ENCODE assay signal across 8 cellular contexts in genomic region chr5:112921833-112922817, GRCh38. TPM values are rescaled to one million over a fixed set of nuclear protein-coding genes. Genes with fewer than 3 reads are reported as not detected.
DNase-seq lines count a peak whose midpoint lies in the region; ATAC-seq and TF ChIP-seq lines count a peak whose summit lies in the region.

REEP5 (minus strand) TSS chr5:112922227; CDS start chr5:112922190, 37 bp downstream.

- peak within 1 kb of the TSS; percentile 100 for H3K27ac Mint-ChIP-seq in dendritic cell treated with granulocyte-macrophage colony-stimulating factor and Interleukin-4, amounts not matched to agents 40 ng/mL and 50 ng/mL, for 4 days

- no peaks in the 10 kb centered on the region for H3K9me3 ChIP-seq in liver (ENCODE audit: control insufficient read depth in 4 of 4, low read length in 3 of 4)

- peak within 1 kb of the TSS; percentile 100 for H3K4me3 Mint-ChIP-seq in dendritic cell treated with granulocyte-macrophage colony-stimulating factor and Interleukin-4, amounts not matched to agents 40 ng/mL and 50 ng/mL, for 4 days

- WGBS in liver, result under 1% methylated on average over 80 of the region's 80 CpGs

- H3K4me3 ChIP-seq in BJ (ENCODE audit: low read depth, low read length) (peak within 1 kb of the TSS; percentile 71), liver (ENCODE audit: low read depth in 1 of 3, low read length in 3 of 3) (peak within 1 kb of the TSS; percentile 89 to 93 (median 90))

- H3K27ac ChIP-seq in liver (ENCODE audit: low read depth in 1 of 2, low read length in 2 of 2), result peak within 1 kb of the TSS; percentile 90 to 96

- intact Hi-C loops in dendritic cell treated with granulocyte-macrophage colony-stimulating factor and Interleukin-4, amounts not matched to agents 40 ng/mL and 50 ng/mL, for 4 days (cut with micrococcal nuclease), result loop anchor here (1.0 to 5.0 kb wide), 4 partner anchors 42 to 590 kb away; partner anchors contain the start of genes DCP2, SRP19 and YTHDC2

- peak within 1 kb of the TSS; percentile 77 to 84 for H3K9ac ChIP-seq in liver (ENCODE audit: low read depth in 1 of 2, low read length in 2 of 2)

- peak; percentile 64 to 77 for TF ChIP-seq RAD21 in liver (IDR thresholded peaks at IDR 0.05)

- TF ChIP-seq CTCF in BJ (IDR thresholded peaks at IDR 0.05; ENCODE audit: insufficient read depth, low read depth, low read length) (peak; percentile 69), liver (IDR thresholded peaks at IDR 0.05; ENCODE audit: low read depth, low read length, missing input control) (peak; percentile 85)

- H3K4me1 Mint-ChIP-seq in dendritic cell treated with granulocyte-macrophage colony-stimulating factor and Interleukin-4, amounts not matched to agents 40 ng/mL and 50 ng/mL, for 4 days (ENCODE audit: low read depth), result peaks cover 64% of the 10 kb centered on the region

- H3K4me1 ChIP-seq in liver (ENCODE audit: control insufficient read depth in 4 of 4, insufficient read depth in 4 of 4, low read length in 3 of 4), result peaks cover 1 to 17% (median 11%) of the 10 kb centered on the region in 4 donors

- CTCF ChIA-PET in BJ (lab: Yijun Ruan, JAX), result interaction anchor here (0.9 to 2.7 kb wide), 14 partner anchors 8 to 371 kb away, joined by 3 to 13 read pairs (median 4); partner anchors contain the start of gene DCP2

- no peaks in the 10 kb centered on the region for H3K27me3 Mint-ChIP-seq in dendritic cell treated with granulocyte-macrophage colony-stimulating factor and Interleukin-4, amounts not matched to agents 40 ng/mL and 50 ng/mL, for 4 days

- DNase-seq in BJ (ENCODE audit: low read depth) (no peak), GM19238 (ENCODE audit: insufficient read length, low spot score) (peak; percentile 72), NCI-H526 (lab: John Stamatoyannopoulos, UW) (peak; percentile 58 to 88)
- DNase-seq in activated CD4-positive, alpha-beta T cell treated with anti-CD3 and anti-CD28 coated beads, Interleukin-2, amount 50 U/mL, for 24 hours (ENCODE audit: low read depth in 1 of 2, low spot score in 1 of 2), result peak; percentile 60 to 71
- DNase-seq in stimulated activated CD4-positive, alpha-beta T cell treated with anti-CD3 and anti-CD28 coated beads, Interleukin-4, amount 100 ng/mL, for 4 hours, result peak; percentile 78 to 84

- H3K36me3 Mint-ChIP-seq in dendritic cell treated with granulocyte-macrophage colony-stimulating factor and Interleukin-4, amounts not matched to agents 40 ng/mL and 50 ng/mL, for 4 days (ENCODE audit: low read depth), result peaks cover 46% of the 10 kb centered on the region

- H3K27me3 ChIP-seq in BJ (ENCODE audit: control insufficient read depth, insufficient read depth, low read length), result peaks cover 3% of the 10 kb centered on the region; the same call in 1 of the 2 replicates
- no peaks in the 10 kb centered on the region for H3K27me3 ChIP-seq in liver (ENCODE audit: control insufficient read depth in 4 of 4, insufficient read depth in 4 of 4, low read length in 3 of 4)

- peak; percentile 60 for ATAC-seq in HG03442 (IDR thresholded peaks at IDR 0.05; ENCODE audit: unreplicated experiment)

- POLR2A ChIA-PET in BJ (lab: Charles Lee), result no interaction called here

- no peaks in the 10 kb centered on the region for H3K9me3 Mint-ChIP-seq in dendritic cell treated with granulocyte-macrophage colony-stimulating factor and Interleukin-4, amounts not matched to agents 40 ng/mL and 50 ng/mL, for 4 days

- H3K36me3 ChIP-seq in BJ (ENCODE audit: control insufficient read depth, insufficient read depth, low read length), result no peaks in the 10 kb centered on the region; the same call in 1 of the 2 replicates
- peaks cover 0 to 12% (median 2%) of the 10 kb centered on the region in 4 donors for H3K36me3 ChIP-seq in liver (ENCODE audit: control insufficient read depth in 4 of 4, insufficient read depth in 3 of 4, low read depth in 1 of 4, low read length in 3 of 4)

TF ChIP-seq in liver, 16 proteins besides CTCF, POLR2A, EP300 and RAD21:
- peak in 1 of 2 donors; percentile 0 for TF ChIP-seq GABPA (IDR thresholded peaks at IDR 0.05 in 1 of 2, conservative IDR thresholded peaks at IDR 0.05 in 1 of 2)
- no peak for TF ChIP-seq MAX (IDR thresholded peaks at IDR 0.05)
- no peak for TF ChIP-seq SP1 (IDR thresholded peaks at IDR 0.05)
- no peak for TF ChIP-seq JUND (IDR thresholded peaks at IDR 0.05)
- TF ChIP-seq REST (IDR thresholded peaks at IDR 0.05), result peak; percentile 58
- TF ChIP-seq HNF4A (conservative IDR thresholded peaks at IDR 0.05), result no peak
- TF ChIP-seq ATF3 (IDR thresholded peaks at IDR 0.05), result no peak
- TF ChIP-seq RXRA (IDR thresholded peaks at IDR 0.05), result no peak
- TF ChIP-seq YY1 (IDR thresholded peaks at IDR 0.05), result peak; percentile 76
- TF ChIP-seq ZBTB33 (IDR thresholded peaks at IDR 0.05), result no peak
- peak; percentile 85 for TF ChIP-seq TAF1 (conservative IDR thresholded peaks at IDR 0.05)
TF ChIP-seq in liver: peak in this region for 4.

RNA-seq across cellular contexts. Expression of gene REEP5, which starts in this region (rescaled TPM):
- polyA plus RNA-seq in BJ (2011; rRNA removed) (278 and 334 TPM in 2 replicates), liver (100 to 1,000 TPM in 1 of 2 donors, 10 to 100 TPM in 1; 45.7 to 182 TPM)
- polyA minus RNA-seq in BJ (2011; rRNA and poly(A)+ RNA removed), result 162 and 190 TPM in 2 replicates
- total RNA-seq in liver, result 10 to 100 TPM; 41.5 to 42.4 TPM
